20 cellular contexts compared by ENCODE assay signal in the genomic region with DNA sequence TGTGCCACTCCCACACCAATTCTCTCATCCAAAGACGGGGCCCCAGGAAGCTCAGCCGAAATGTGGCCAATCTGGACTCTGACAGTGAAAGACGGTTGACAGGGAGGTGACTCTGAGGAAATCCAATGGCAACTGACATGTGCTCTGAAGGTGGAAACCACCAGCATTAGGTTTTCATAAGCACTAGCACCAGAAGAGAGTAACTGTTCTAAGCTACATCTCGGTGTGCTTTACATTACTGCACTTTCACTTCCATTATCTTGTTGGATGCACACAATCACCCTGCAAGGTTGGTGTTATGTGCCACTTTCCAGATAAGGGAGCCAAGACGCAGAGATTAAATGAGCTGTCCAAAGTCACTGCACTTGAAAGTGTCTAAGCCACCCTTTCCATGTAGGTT. TPM values are rescaled to one million over a fixed set of nuclear protein-coding genes. Genes with fewer than 3 reads are reported as not detected.
A peak's percentile ranks its signal among the peaks of the same experiment; 100 is the strongest.
DNase-seq lines count a peak whose midpoint lies in the region; ATAC-seq and TF ChIP-seq lines count a peak whose summit lies in the region.
"Had no signal": no experiment of that assay in that cellular context is flagged by ENCODE, and none has a peak within 500 bp of the region (broad histone marks: within the 10 kb centered on the region; RNA-seq: fewer than 3 reads in every experiment).

No MANE protein-coding gene starts in this region.

- CTCF ChIA-PET in SK-N-SH (lab: Yijun Ruan, JAX): interaction anchor here (1.4 to 1.9 kb wide), 2 partner anchors 11 to 13 kb away, joined by 4 to 8 read pairs; no protein-coding TSS in a partner anchor

- no peaks in the 10 kb centered on the region for H3K27me3 Mint-ChIP-seq in T-helper 2 cell treated with Interferon-gamma antibody and Interleukin-4, amounts not matched to agents 5 μg/mL and 100 μg/mL, for 36 hours (ENCODE audit: low read depth)
- H3K27me3 Mint-ChIP-seq in memory B cell: no peaks in the 10 kb centered on the region

- TF ChIP-seq RAD21 in SK-N-SH (IDR thresholded peaks at IDR 0.05; ENCODE audit: low read length): no peak

- H2AFZ ChIP-seq in OCI-LY3 (ENCODE audit: low read depth, low read length): no peak overlapping the region
- no peak overlapping the region for H2AFZ ChIP-seq in SK-N-SH (ENCODE audit: low read depth)
- H2AFZ ChIP-seq: neural progenitor cell had no signal

- H3K4me1 Mint-ChIP-seq in T-helper 2 cell treated with Interferon-gamma antibody and Interleukin-4, amounts not matched to agents 5 μg/mL and 100 μg/mL, for 36 hours (ENCODE audit: low read depth): peaks cover 44% of the 10 kb centered on the region
- H3K4me1 Mint-ChIP-seq in memory B cell: peaks cover 28% of the 10 kb centered on the region
- H3K4me1 Mint-ChIP-seq: H9 had no signal

- H3K4me1 ChIP-seq in OCI-LY3 (ENCODE audit: low read length) (peaks cover 43% of the 10 kb centered on the region), SK-N-SH (ENCODE audit: control insufficient read depth in 1 of 2, insufficient read depth in 2 of 2, low read depth in 1 of 2, low read length in 1 of 2) (no peaks in the 10 kb centered on the region)
- H3K4me1 ChIP-seq: neural progenitor cell had no signal

- no peaks in the 10 kb centered on the region for H3K9me2 ChIP-seq in SK-N-SH

- H3K9me3 ChIP-seq in OCI-LY3 (ENCODE audit: insufficient read depth, low read length) (peaks cover 4% of the 10 kb centered on the region; the same call in 1 of the 2 replicates), SK-N-SH (no peaks in the 10 kb centered on the region)

- no peaks in the 10 kb centered on the region for H3F3A ChIP-seq in SK-N-SH (replicated peaks; ENCODE audit: insufficient read depth)

- peaks cover 13% of the 10 kb centered on the region for H3K79me2 ChIP-seq in OCI-LY3 (ENCODE audit: low read length)
- H3K79me2 ChIP-seq in SK-N-SH (ENCODE audit: insufficient read depth): no peaks in the 10 kb centered on the region

- H3K4me3 ChIP-seq in OCI-LY3 (ENCODE audit: low read length) (no peak overlapping the region), SK-N-SH (ENCODE audit: low read depth in 2 of 2, low read length in 1 of 2) (no peak overlapping the region)
- H3K4me3 ChIP-seq: neural progenitor cell had no signal

- POLR2A ChIA-PET in SK-N-SH (lab: Yijun Ruan, JAX): no interaction called here

- peak; percentile 45 for ATAC-seq in GM21515 (IDR thresholded peaks at IDR 0.05; ENCODE audit: unreplicated experiment)
- ATAC-seq in memory B cell (ENCODE audit: low read depth): no peak
- no peak for ATAC-seq in GM19351 (IDR thresholded peaks at IDR 0.05; ENCODE audit: unreplicated experiment)
- ATAC-seq: PC-3, right cardiac atrium had no signal

- H3K9me3 Mint-ChIP-seq in T-helper 2 cell treated with Interferon-gamma antibody and Interleukin-4, amounts not matched to agents 5 μg/mL and 100 μg/mL, for 36 hours: peaks cover 5% of the 10 kb centered on the region
- peaks cover 5% of the 10 kb centered on the region for H3K9me3 Mint-ChIP-seq in memory B cell

- H3K9ac ChIP-seq in OCI-LY3 (ENCODE audit: low read length) (no peak overlapping the region), SK-N-SH (no peak overlapping the region)
- H3K9ac ChIP-seq: neural progenitor cell had no signal

- H3K36me3 ChIP-seq in OCI-LY3 (replicated peaks; ENCODE audit: low read depth, low read length) (peaks cover 45% of the 10 kb centered on the region), SK-N-SH (replicated peaks in 1 of 2; ENCODE audit: control insufficient read depth in 1 of 2, insufficient read depth in 2 of 2, low read length in 1 of 2) (no peaks in the 10 kb centered on the region)
- H3K36me3 ChIP-seq: neural progenitor cell had no signal

- H3K27me3 ChIP-seq in OCI-LY3 (ENCODE audit: low read depth, low read length) (no peaks in the 10 kb centered on the region), SK-N-SH (ENCODE audit: insufficient read depth) (no peaks in the 10 kb centered on the region)
- H3K27me3 ChIP-seq: neural progenitor cell had no signal

- DNase-seq in T-helper 2 cell treated with Interferon-gamma antibody and Interleukin-4, amounts not matched to agents 5 μg/mL and 100 μg/mL, for 36 hours (ENCODE audit: low spot score): no peak
- no peak for DNase-seq in T-helper 2 cell
- DNase-seq in memory B cell (ENCODE audit: low spot score in 2 of 2): no peak
- no peak for DNase-seq in SK-N-SH
- no peak for DNase-seq in H4 (ENCODE audit: low spot score)
- DNase-seq: 8988T; anterior cingulate cortex; CD4-positive, CD25-positive, alpha-beta regulatory T cell; DND-41; H9; immature natural killer cell; IMR-90; NCI-H1417; PC-3; right cardiac atrium had no signal

- H3K4me2 ChIP-seq in OCI-LY3 (ENCODE audit: low read length) (peak overlapping the region; percentile 36), SK-N-SH (no peak overlapping the region)
- H3K4me2 ChIP-seq: neural progenitor cell had no signal

- peak overlapping the region; percentile 73 for H3K27ac Mint-ChIP-seq in T-helper 2 cell treated with Interferon-gamma antibody and Interleukin-4, amounts not matched to agents 5 μg/mL and 100 μg/mL, for 36 hours
- H3K27ac Mint-ChIP-seq in memory B cell: peak overlapping the region; percentile 9
- H3K27ac Mint-ChIP-seq: CD4-positive, CD25-positive, alpha-beta regulatory T cell; immature natural killer cell; neural progenitor cell had no signal

- H4K20me1 ChIP-seq in OCI-LY3 (ENCODE audit: insufficient read depth, low read length): peaks cover 16% of the 10 kb centered on the region
- no peaks in the 10 kb centered on the region for H4K20me1 ChIP-seq in SK-N-SH (ENCODE audit: insufficient read depth)

- peaks cover 9% of the 10 kb centered on the region for H3K36me3 Mint-ChIP-seq in T-helper 2 cell treated with Interferon-gamma antibody and Interleukin-4, amounts not matched to agents 5 μg/mL and 100 μg/mL, for 36 hours (ENCODE audit: low read depth)
- peaks cover 11% of the 10 kb centered on the region for H3K36me3 Mint-ChIP-seq in memory B cell
- H3K36me3 Mint-ChIP-seq: neural progenitor cell had no signal

- peak overlapping the region; percentile 51 for H3K4me3 Mint-ChIP-seq in T-helper 2 cell treated with Interferon-gamma antibody and Interleukin-4, amounts not matched to agents 5 μg/mL and 100 μg/mL, for 36 hours
- H3K4me3 Mint-ChIP-seq in memory B cell: no peak overlapping the region
- H3K4me3 Mint-ChIP-seq: CD4-positive, CD25-positive, alpha-beta regulatory T cell; H9; immature natural killer cell; neural progenitor cell had no signal

- WGBS in SK-N-SH (ENCODE audit: low lambda C conversion rate): 91% methylated on average over 5 of the region's 5 CpGs

- TF ChIP-seq EP300 in SK-N-SH (IDR thresholded peaks at IDR 0.05; ENCODE audit: borderline replicate concordance in 1 of 2, low read depth in 1 of 2, low read length in 1 of 2): no peak

- TF ChIP-seq CTCF in OCI-LY3 (IDR thresholded peaks at IDR 0.05; ENCODE audit: low read depth, low read length) (no peak), SK-N-SH (IDR thresholded peaks at IDR 0.05) (no peak)

- H3K27ac ChIP-seq in OCI-LY3 (ENCODE audit: low read length): peak overlapping the region; percentile 46
- no peak overlapping the region for H3K27ac ChIP-seq in SK-N-SH (ENCODE audit: low read depth in 2 of 2, low read length in 1 of 2)
- H3K27ac ChIP-seq: neural progenitor cell had no signal

TF ChIP-seq in SK-N-SH, 30 proteins besides CTCF, POLR2A, EP300 and RAD21:
- TF ChIP-seq, protein P1, sequence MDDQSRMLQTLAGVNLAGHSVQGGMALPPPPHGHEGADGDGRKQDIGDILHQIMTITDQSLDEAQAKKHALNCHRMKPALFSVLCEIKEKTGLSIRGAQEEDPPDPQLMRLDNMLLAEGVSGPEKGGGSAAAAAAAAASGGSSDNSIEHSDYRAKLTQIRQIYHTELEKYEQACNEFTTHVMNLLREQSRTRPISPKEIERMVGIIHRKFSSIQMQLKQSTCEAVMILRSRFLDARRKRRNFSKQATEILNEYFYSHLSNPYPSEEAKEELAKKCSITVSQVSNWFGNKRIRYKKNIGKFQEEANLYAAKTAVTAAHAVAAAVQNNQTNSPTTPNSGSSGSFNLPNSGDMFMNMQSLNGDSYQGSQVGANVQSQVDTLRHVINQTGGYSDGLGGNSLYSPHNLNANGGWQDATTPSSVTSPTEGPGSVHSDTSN (IDR thresholded peaks at IDR 0.05): no peak
- TF ChIP-seq NFIC (IDR thresholded peaks at IDR 0.05; ENCODE audit: borderline replicate concordance) (no peak), JUND (IDR thresholded peaks at IDR 0.05) (no peak), FOXJ3 (CRISPR knock-in tag; IDR thresholded peaks at IDR 0.05) (no peak), FOSL2 (IDR thresholded peaks at IDR 0.05; ENCODE audit: borderline replicate concordance, low read depth) (no peak), CHD2 (IDR thresholded peaks at IDR 0.05; ENCODE audit: low read length, partially characterized antibody) (no peak), GABPA (IDR thresholded peaks at IDR 0.05; ENCODE audit: low read depth) (no peak), TCF12 (IDR thresholded peaks at IDR 0.05) (no peak), FOXM1 (IDR thresholded peaks at IDR 0.05; ENCODE audit: low read depth) (no peak), MXI1 (IDR thresholded peaks at IDR 0.05; ENCODE audit: low read depth, low read length) (no peak), YY1 (IDR thresholded peaks at IDR 0.05; ENCODE audit: low read depth) (no peak)
- TF ChIP-seq, protein P2, sequence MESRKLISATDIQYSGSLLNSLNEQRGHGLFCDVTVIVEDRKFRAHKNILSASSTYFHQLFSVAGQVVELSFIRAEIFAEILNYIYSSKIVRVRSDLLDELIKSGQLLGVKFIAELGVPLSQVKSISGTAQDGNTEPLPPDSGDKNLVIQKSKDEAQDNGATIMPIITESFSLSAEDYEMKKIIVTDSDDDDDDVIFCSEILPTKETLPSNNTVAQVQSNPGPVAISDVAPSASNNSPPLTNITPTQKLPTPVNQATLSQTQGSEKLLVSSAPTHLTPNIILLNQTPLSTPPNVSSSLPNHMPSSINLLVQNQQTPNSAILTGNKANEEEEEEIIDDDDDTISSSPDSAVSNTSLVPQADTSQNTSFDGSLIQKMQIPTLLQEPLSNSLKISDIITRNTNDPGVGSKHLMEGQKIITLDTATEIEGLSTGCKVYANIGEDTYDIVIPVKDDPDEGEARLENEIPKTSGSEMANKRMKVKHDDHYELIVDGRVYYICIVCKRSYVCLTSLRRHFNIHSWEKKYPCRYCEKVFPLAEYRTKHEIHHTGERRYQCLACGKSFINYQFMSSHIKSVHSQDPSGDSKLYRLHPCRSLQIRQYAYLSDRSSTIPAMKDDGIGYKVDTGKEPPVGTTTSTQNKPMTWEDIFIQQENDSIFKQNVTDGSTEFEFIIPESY (IDR thresholded peaks at IDR 0.05; ENCODE audit: borderline replicate concordance, low read depth): no peak

RNA-seq across cellular contexts. Expression of a gene that starts 53.0 kb away (rescaled TPM):
- polyA plus RNA-seq in SK-N-SH (2012; rRNA removed): 0.07 and 0.10 TPM in 2 replicates
- 0.07 and 0.12 TPM in 2 replicates for polyA plus RNA-seq in SK-N-SH (2012; cell fraction: cytosol; rRNA removed)
- 0.18 and 0.24 TPM in 2 replicates for polyA plus RNA-seq in SK-N-SH (2012; cell fraction: nucleus; rRNA removed)
- total RNA-seq in H4 (2014; rRNA removed; shearing (Covaris generic)): 0.21 TPM in 1 of 2 replicates, not detected in the other
- total RNA-seq: CD4-positive, CD25-positive, alpha-beta regulatory T cell; endothelial cell of umbilical vein; IMR-90; PC-3 had no signal
- polyA plus RNA-seq: endothelial cell of umbilical vein had no signal
